Comparison of ENCODE assay signal across 10 cellular contexts in genomic region chrX:154351183-154352011, GRCh38. TPM values are rescaled to one million over a fixed set of nuclear protein-coding genes. Genes with fewer than 3 reads are reported as not detected.
DNase-seq lines count a peak whose midpoint lies in the region; ATAC-seq and TF ChIP-seq lines count a peak whose summit lies in the region.
"Had no signal": no experiment of that assay in that cellular context is flagged by ENCODE, and none has a peak within 500 bp of the region (broad histone marks: within the 10 kb centered on the region; RNA-seq: fewer than 3 reads in every experiment).

No MANE protein-coding gene starts in this region.

- H3K27me3 Mint-ChIP-seq in CD14-positive monocyte (ENCODE audit: low read depth in 3 of 3) = peaks cover 0 to 4% (median 0%) of the 10 kb centered on the region in 3 donors
- H3K27me3 Mint-ChIP-seq in activated naive CD8-positive, alpha-beta T cell = no peaks in the 10 kb centered on the region

- H3K9me3 Mint-ChIP-seq in CD14-positive monocyte = no peaks in the 10 kb centered on the region
- no peaks in the 10 kb centered on the region for H3K9me3 Mint-ChIP-seq in activated naive CD8-positive, alpha-beta T cell (ENCODE audit: low read depth)

- DNase-seq in CD14-positive monocyte (ENCODE audit: low spot score) (peak; percentile 30), lower lobe of right lung (peak; percentile 54), DMS53 (lab: John Stamatoyannopoulos, UW) (no peak), NCI-H2171 (lab: John Stamatoyannopoulos, UW) (no peak)
- no peak for DNase-seq in stimulated activated naive CD4-positive, alpha-beta T cell treated with Interleukin-2 at 50 U/mL for 16 hours (lab: John Stamatoyannopoulos, UW)

- H3K4me3 ChIP-seq in HEK293 (ENCODE audit: low read depth, low read length) (no peak overlapping the region), lower lobe of right lung (no peak overlapping the region)
- H3K4me3 ChIP-seq: PC-9 had no signal

- H3K9me3 ChIP-seq in HEK293 (ENCODE audit: control insufficient read depth, insufficient read depth, low read depth, low read length) = no peaks in the 10 kb centered on the region
- no peaks in the 10 kb centered on the region for H3K9me3 ChIP-seq in lower lobe of right lung

- intact Hi-C loops in CD14-positive monocyte (cut with micrococcal nuclease) = no loop called here
- intact Hi-C loops in lower lobe of right lung (cut with DNase I) = no loop called here

- H3K27me3 ChIP-seq in lower lobe of right lung (ENCODE audit: low read depth) = no peaks in the 10 kb centered on the region

- H3K36me3 Mint-ChIP-seq in CD14-positive monocyte = peaks cover 47 to 74% of the 10 kb centered on the region in 2 donors
- no peaks in the 10 kb centered on the region for H3K36me3 Mint-ChIP-seq in activated naive CD8-positive, alpha-beta T cell

- H3K4me1 ChIP-seq in HEK293 (ENCODE audit: control insufficient read depth, insufficient read depth, low read length) = no peaks in the 10 kb centered on the region
- peaks cover 33% of the 10 kb centered on the region for H3K4me1 ChIP-seq in lower lobe of right lung

- H3K27ac ChIP-seq in HEK293 (ENCODE audit: extremely low read depth, low read depth, low read length) (no peak overlapping the region), lower lobe of right lung (peak overlapping the region; percentile 56)
- H3K27ac ChIP-seq: PC-9 had no signal

- CTCF ChIA-PET in HEK293 (lab: Yijun Ruan, JAX) = no interaction called here

- H3K27ac Mint-ChIP-seq in CD14-positive monocyte = peak overlapping the region in 5 of 7 donors; percentile 16 to 62 (median 26)
- H3K27ac Mint-ChIP-seq in activated naive CD8-positive, alpha-beta T cell = peak overlapping the region; percentile 64

- ATAC-seq in lower lobe of right lung (peak in 1 of 2 donors; percentile 43), GM19467 (IDR thresholded peaks at IDR 0.05; ENCODE audit: unreplicated experiment) (no peak)

- peaks cover 21% of the 10 kb centered on the region for H3K4me1 Mint-ChIP-seq in CD14-positive monocyte
- peaks cover 36% of the 10 kb centered on the region for H3K4me1 Mint-ChIP-seq in activated naive CD8-positive, alpha-beta T cell (ENCODE audit: low read depth)

- POLR2A ChIA-PET in HEK293 (lab: Yijun Ruan, JAX) = interaction anchor here (0.6 kb wide), 1 partner anchor 427 kb away, joined by 4 read pairs; no protein-coding TSS in a partner anchor

- TF ChIP-seq CTCF in CD14-positive monocyte (IDR thresholded peaks at IDR 0.05) (no peak), HEK293 (tag by site-specific recombination; IDR thresholded peaks at IDR 0.05) (no peak), lower lobe of right lung (IDR thresholded peaks at IDR 0.05) (no peak)

- H3K36me3 ChIP-seq in HEK293 (ENCODE audit: control insufficient read depth in 2 of 2, insufficient read depth in 1 of 2, low read length in 2 of 2) = peaks cover 0 to 84% of the 10 kb centered on the region in 2 experiments; a peak in 1 of 3 replicates
- H3K36me3 ChIP-seq in lower lobe of right lung = peaks cover 78% of the 10 kb centered on the region

- no peak overlapping the region for H3K4me3 Mint-ChIP-seq in CD14-positive monocyte
- H3K4me3 Mint-ChIP-seq in activated naive CD8-positive, alpha-beta T cell = peak overlapping the region; percentile 44

TF ChIP-seq in HEK293, 187 proteins besides CTCF, POLR2A, EP300 and RAD21:
- no peak for TF ChIP-seq ZNF514 (tag by site-specific recombination; IDR thresholded peaks at IDR 0.05)
- TF ChIP-seq ZNF621 (tag by site-specific recombination; IDR thresholded peaks at IDR 0.05) = no peak
- no peak for TF ChIP-seq GFI1B (tag by site-specific recombination; IDR thresholded peaks at IDR 0.05)
- 0 out of 2 replicates have a peak, but pooled peaks have one; percentile 40 for TF ChIP-seq KLF1 (tag by site-specific recombination; IDR thresholded peaks at IDR 0.05)
- TF ChIP-seq, protein P1, sequence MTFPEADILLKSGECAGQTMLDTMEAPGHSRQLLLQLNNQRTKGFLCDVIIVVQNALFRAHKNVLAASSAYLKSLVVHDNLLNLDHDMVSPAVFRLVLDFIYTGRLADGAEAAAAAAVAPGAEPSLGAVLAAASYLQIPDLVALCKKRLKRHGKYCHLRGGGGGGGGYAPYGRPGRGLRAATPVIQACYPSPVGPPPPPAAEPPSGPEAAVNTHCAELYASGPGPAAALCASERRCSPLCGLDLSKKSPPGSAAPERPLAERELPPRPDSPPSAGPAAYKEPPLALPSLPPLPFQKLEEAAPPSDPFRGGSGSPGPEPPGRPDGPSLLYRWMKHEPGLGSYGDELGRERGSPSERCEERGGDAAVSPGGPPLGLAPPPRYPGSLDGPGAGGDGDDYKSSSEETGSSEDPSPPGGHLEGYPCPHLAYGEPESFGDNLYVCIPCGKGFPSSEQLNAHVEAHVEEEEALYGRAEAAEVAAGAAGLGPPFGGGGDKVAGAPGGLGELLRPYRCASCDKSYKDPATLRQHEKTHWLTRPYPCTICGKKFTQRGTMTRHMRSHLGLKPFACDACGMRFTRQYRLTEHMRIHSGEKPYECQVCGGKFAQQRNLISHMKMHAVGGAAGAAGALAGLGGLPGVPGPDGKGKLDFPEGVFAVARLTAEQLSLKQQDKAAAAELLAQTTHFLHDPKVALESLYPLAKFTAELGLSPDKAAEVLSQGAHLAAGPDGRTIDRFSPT (tag by site-specific recombination; IDR thresholded peaks at IDR 0.05) = 0 out of 2 replicates have a peak, but pooled peaks have one; percentile 13
- TF ChIP-seq BCL11A (tag by site-specific recombination; IDR thresholded peaks at IDR 0.05; ENCODE audit: low read depth) = no peak
- TF ChIP-seq ZNF2 (tag by site-specific recombination; IDR thresholded peaks at IDR 0.05) = no peak
- no peak for TF ChIP-seq ZNF184 (tag by site-specific recombination; IDR thresholded peaks at IDR 0.05)
- TF ChIP-seq ZIC2 (tag by site-specific recombination; IDR thresholded peaks at IDR 0.05) = no peak
- TF ChIP-seq ZNF658 (tag by site-specific recombination; IDR thresholded peaks at IDR 0.05) = no peak
- TF ChIP-seq ZNF155 (tag by site-specific recombination; IDR thresholded peaks at IDR 0.05) = no peak
- TF ChIP-seq GLIS2 (tag by site-specific recombination; IDR thresholded peaks at IDR 0.05) = 0 out of 2 replicates have a peak, but pooled peaks have one; percentile 24
- no peak for TF ChIP-seq ZNF324 (tag by site-specific recombination; IDR thresholded peaks at IDR 0.05)
- TF ChIP-seq ZBTB7A (tag by site-specific recombination; IDR thresholded peaks at IDR 0.05; ENCODE audit: low read depth) = no peak
- 0 out of 2 replicates have a peak, but pooled peaks have one; percentile 22 for TF ChIP-seq ZEB2 (tag by site-specific recombination; IDR thresholded peaks at IDR 0.05)
- TF ChIP-seq ZFP41 (tag by site-specific recombination; IDR thresholded peaks at IDR 0.05; ENCODE audit: borderline replicate concordance) = no peak
- TF ChIP-seq ZNF777 (tag by site-specific recombination; IDR thresholded peaks at IDR 0.05; ENCODE audit: borderline replicate concordance) = no peak

RNA-seq across cellular contexts. Expression of gene FLNA, which starts 23.0 kb away (rescaled TPM):
- polyA plus RNA-seq in CD14-positive monocyte = 100 to 1,000 TPM; 111 to 219 TPM
- 1,080 TPM for total RNA-seq in lower lobe of right lung

RNA-seq across cellular contexts. Expression of gene EMD, which starts 27.7 kb away (rescaled TPM):
- 10 to 100 TPM; 14.0 to 17.6 TPM for polyA plus RNA-seq in CD14-positive monocyte
- total RNA-seq in lower lobe of right lung = 50.9 TPM

RNA-seq across cellular contexts. Expression of gene RPL10, which starts 46.8 kb away (rescaled TPM):
- polyA plus RNA-seq in CD14-positive monocyte = 1,000 to 10,000 TPM; 1,536 to 1,724 TPM
- total RNA-seq in lower lobe of right lung = 2,678 TPM

RNA-seq across cellular contexts. Expression of gene TKTL1, which starts 55.8 kb away (rescaled TPM):
- polyA plus RNA-seq in CD14-positive monocyte = under 1 TPM; 0.20 to 0.60 TPM
- total RNA-seq in lower lobe of right lung = not detected
- total RNA-seq: PC-9 had no signal

RNA-seq across cellular contexts. Expression of gene TEX28, which starts 56.5 kb away (rescaled TPM):
- not detected for polyA plus RNA-seq in CD14-positive monocyte
- total RNA-seq in lower lobe of right lung = not detected
- total RNA-seq: H4, PC-9 had no signal

Comparison
In these comparisons a context has a peak if more than half of its experiments do, and no peak if none do; other contexts are left out.
1. DNase-seq: peak in CD14-positive monocyte (single experiment) and lower lobe of right lung (single experiment); none in stimulated activated naive CD4-positive, alpha-beta T cell treated with Interleukin-2 at 50 U/mL for 16 hours (single experiment), DMS53 (single experiment) and NCI-H2171 (single experiment).